Comparison of ENCODE assay signal across 1 cellular context in the genomic region with DNA sequence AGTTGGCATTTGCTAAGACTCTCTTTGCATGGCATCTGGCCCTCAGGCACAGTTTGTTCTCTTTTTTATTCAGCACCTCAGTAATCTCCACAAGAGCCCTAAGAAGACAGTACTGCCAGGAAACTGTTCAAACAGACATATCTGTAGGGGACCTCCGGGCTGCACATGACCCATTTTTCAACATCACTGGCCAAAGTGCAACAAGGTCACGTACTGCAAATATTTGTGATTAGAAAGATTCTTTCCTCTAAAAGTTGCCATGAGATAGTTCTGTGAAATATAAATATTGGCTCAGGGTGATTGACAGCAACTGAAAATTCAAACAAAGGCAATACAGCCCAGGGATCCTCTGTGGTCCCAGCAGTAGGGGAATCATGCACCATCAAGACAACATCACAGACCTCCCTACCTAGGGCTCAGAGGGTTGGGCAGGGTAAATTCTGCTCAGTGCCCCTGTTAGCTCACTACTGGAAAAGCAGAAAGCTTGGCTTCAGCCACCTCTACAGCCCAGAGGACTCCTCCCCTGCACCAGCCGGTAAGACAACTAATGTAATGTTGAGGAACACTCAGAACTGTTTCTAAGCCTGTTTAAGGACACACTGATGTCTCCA.
TF ChIP-seq lines count a peak whose summit lies in the region.

No MANE protein-coding gene starts in this region.

TF ChIP-seq in HepG2, 621 proteins besides CTCF, POLR2A, EP300 and RAD21 (continued from another document and continues in another):
- no peak for TF ChIP-seq AKNA (CRISPR knock-in tag; IDR thresholded peaks at IDR 0.05; ENCODE audit: borderline replicate concordance)
- TF ChIP-seq ZNF546 (CRISPR knock-in tag; conservative IDR thresholded peaks at IDR 0.05): no peak; the same call in 1 of the 2 replicates
- TF ChIP-seq ZFP41 (CRISPR knock-in tag; IDR thresholded peaks at IDR 0.05; ENCODE audit: borderline replicate concordance): no peak
- no peak for TF ChIP-seq ZNF33B (CRISPR knock-in tag; IDR thresholded peaks at IDR 0.05)
- no peak for TF ChIP-seq KDM1A (CRISPR knock-in tag; IDR thresholded peaks at IDR 0.05)
- 0 out of 2 replicates have a peak, but pooled peaks have one; percentile 17 for TF ChIP-seq CREB1 (IDR thresholded peaks at IDR 0.05)
- TF ChIP-seq CREB1 (CRISPR knock-in tag; IDR thresholded peaks at IDR 0.05): peak; percentile 85
- no peak for TF ChIP-seq ATF5 (CRISPR knock-in tag; IDR thresholded peaks at IDR 0.05; ENCODE audit: low read depth)
- peak; percentile 99 for TF ChIP-seq FOXJ3 (CRISPR knock-in tag; IDR thresholded peaks at IDR 0.05; ENCODE audit: borderline replicate concordance)
- TF ChIP-seq, protein P1, sequence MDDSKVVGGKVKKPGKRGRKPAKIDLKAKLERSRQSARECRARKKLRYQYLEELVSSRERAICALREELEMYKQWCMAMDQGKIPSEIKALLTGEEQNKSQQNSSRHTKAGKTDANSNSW (CRISPR knock-in tag; IDR thresholded peaks at IDR 0.05; ENCODE audit: borderline replicate concordance): no peak
- no peak for TF ChIP-seq ZNF724P (CRISPR knock-in tag; IDR thresholded peaks at IDR 0.05; ENCODE audit: borderline replicate concordance)
- TF ChIP-seq ZNF543 (CRISPR knock-in tag; IDR thresholded peaks at IDR 0.05): no peak
- TF ChIP-seq, protein P2, sequence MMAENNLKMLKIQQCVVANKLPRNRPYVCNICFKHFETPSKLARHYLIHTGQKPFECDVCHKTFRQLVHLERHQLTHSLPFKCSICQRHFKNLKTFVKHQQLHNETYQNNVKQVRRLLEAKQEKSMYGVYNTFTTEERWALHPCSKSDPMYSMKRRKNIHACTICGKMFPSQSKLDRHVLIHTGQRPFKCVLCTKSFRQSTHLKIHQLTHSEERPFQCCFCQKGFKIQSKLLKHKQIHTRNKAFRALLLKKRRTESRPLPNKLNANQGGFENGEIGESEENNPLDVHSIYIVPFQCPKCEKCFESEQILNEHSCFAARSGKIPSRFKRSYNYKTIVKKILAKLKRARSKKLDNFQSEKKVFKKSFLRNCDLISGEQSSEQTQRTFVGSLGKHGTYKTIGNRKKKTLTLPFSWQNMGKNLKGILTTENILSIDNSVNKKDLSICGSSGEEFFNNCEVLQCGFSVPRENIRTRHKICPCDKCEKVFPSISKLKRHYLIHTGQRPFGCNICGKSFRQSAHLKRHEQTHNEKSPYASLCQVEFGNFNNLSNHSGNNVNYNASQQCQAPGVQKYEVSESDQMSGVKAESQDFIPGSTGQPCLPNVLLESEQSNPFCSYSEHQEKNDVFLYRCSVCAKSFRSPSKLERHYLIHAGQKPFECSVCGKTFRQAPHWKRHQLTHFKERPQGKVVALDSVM (CRISPR knock-in tag; IDR thresholded peaks at IDR 0.05): peak; percentile 21; the same call in 1 of the 2 replicates
- no peak; the same call in 1 of the 2 replicates for TF ChIP-seq ZNF232 (CRISPR knock-in tag; IDR thresholded peaks at IDR 0.05; ENCODE audit: borderline replicate concordance)
- TF ChIP-seq DPF2 (CRISPR knock-in tag; IDR thresholded peaks at IDR 0.05; ENCODE audit: borderline replicate concordance, low read depth): peak; percentile 93
- no peak for TF ChIP-seq SMAD1 (CRISPR knock-in tag; IDR thresholded peaks at IDR 0.05; ENCODE audit: borderline replicate concordance, low read depth)
- peak; percentile 64; the same call in 1 of the 2 replicates for TF ChIP-seq FOXP1 (IDR thresholded peaks at IDR 0.05)
- peak; percentile 98 for TF ChIP-seq FOXP1 (CRISPR knock-in tag; IDR thresholded peaks at IDR 0.05)
- TF ChIP-seq CREM (IDR thresholded peaks at IDR 0.05): peak; percentile 97
- TF ChIP-seq CREM (CRISPR knock-in tag; IDR thresholded peaks at IDR 0.05): no peak
- peak; percentile 93 for TF ChIP-seq ZNF878 (CRISPR knock-in tag; IDR thresholded peaks at IDR 0.05)
- peak; percentile 81 for TF ChIP-seq BORCS8-MEF2B (CRISPR knock-in tag; IDR thresholded peaks at IDR 0.05)
- TF ChIP-seq FOSL1 (CRISPR knock-in tag; IDR thresholded peaks at IDR 0.05; ENCODE audit: borderline replicate concordance): peak; percentile 56; the same call in 1 of the 2 replicates
- TF ChIP-seq, protein P3, sequence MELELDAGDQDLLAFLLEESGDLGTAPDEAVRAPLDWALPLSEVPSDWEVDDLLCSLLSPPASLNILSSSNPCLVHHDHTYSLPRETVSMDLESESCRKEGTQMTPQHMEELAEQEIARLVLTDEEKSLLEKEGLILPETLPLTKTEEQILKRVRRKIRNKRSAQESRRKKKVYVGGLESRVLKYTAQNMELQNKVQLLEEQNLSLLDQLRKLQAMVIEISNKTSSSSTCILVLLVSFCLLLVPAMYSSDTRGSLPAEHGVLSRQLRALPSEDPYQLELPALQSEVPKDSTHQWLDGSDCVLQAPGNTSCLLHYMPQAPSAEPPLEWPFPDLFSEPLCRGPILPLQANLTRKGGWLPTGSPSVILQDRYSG (CRISPR knock-in tag; IDR thresholded peaks at IDR 0.05): no peak
- TF ChIP-seq CSRNP2 (CRISPR knock-in tag; conservative IDR thresholded peaks at IDR 0.05; ENCODE audit: low read depth): no peak
- TF ChIP-seq ZNF530 (CRISPR knock-in tag; IDR thresholded peaks at IDR 0.05; ENCODE audit: low read depth): no peak
- no peak for TF ChIP-seq TAF15 (IDR thresholded peaks at IDR 0.05; ENCODE audit: low read depth, low read length, poor library complexity, severe bottlenecking)
- peak; percentile 71; the same call in 1 of the 2 replicates for TF ChIP-seq HIC2 (CRISPR knock-in tag; IDR thresholded peaks at IDR 0.05; ENCODE audit: low read depth)
- no peak; the same call in 1 of the 2 replicates for TF ChIP-seq NFE2 (CRISPR knock-in tag; IDR thresholded peaks at IDR 0.05)
- TF ChIP-seq, protein P4, sequence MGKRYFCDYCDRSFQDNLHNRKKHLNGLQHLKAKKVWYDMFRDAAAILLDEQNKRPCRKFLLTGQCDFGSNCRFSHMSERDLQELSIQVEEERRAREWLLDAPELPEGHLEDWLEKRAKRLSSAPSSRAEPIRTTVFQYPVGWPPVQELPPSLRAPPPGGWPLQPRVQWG (CRISPR knock-in tag; IDR thresholded peaks at IDR 0.05; ENCODE audit: borderline replicate concordance, low read depth): no peak
- TF ChIP-seq, protein P5, sequence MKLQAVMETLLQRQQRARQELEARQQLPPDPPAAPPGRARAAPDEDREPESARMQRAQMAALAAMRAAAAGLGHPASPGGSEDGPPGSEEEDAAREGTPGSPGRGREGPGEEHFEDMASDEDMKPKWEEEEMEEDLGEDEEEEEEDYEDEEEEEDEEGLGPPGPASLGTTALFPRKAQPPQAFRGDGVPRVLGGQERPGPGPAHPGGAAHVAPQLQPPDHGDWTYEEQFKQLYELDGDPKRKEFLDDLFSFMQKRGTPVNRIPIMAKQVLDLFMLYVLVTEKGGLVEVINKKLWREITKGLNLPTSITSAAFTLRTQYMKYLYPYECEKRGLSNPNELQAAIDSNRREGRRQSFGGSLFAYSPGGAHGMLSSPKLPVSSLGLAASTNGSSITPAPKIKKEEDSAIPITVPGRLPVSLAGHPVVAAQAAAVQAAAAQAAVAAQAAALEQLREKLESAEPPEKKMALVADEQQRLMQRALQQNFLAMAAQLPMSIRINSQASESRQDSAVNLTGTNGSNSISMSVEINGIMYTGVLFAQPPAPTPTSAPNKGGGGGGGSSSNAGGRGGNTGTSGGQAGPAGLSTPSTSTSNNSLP (IDR thresholded peaks at IDR 0.05; ENCODE audit: low read depth, low read length): peak; percentile 96
- TF ChIP-seq, protein P6, sequence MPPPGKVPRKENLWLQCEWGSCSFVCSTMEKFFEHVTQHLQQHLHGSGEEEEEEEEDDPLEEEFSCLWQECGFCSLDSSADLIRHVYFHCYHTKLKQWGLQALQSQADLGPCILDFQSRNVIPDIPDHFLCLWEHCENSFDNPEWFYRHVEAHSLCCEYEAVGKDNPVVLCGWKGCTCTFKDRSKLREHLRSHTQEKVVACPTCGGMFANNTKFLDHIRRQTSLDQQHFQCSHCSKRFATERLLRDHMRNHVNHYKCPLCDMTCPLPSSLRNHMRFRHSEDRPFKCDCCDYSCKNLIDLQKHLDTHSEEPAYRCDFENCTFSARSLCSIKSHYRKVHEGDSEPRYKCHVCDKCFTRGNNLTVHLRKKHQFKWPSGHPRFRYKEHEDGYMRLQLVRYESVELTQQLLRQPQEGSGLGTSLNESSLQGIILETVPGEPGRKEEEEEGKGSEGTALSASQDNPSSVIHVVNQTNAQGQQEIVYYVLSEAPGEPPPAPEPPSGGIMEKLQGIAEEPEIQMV (CRISPR knock-in tag; IDR thresholded peaks at IDR 0.05; ENCODE audit: low read depth): 0 out of 2 replicates have a peak, but pooled peaks have one; percentile 14
- no peak for TF ChIP-seq SALL2 (CRISPR knock-in tag; IDR thresholded peaks at IDR 0.05)
- TF ChIP-seq ZNF335 (CRISPR knock-in tag; IDR thresholded peaks at IDR 0.05): peak; percentile 69; the same call in 1 of the 2 replicates
- TF ChIP-seq PHF8 (CRISPR knock-in tag; IDR thresholded peaks at IDR 0.05): no peak
- TF ChIP-seq ARID2 (CRISPR knock-in tag; IDR thresholded peaks at IDR 0.05; ENCODE audit: borderline replicate concordance): peak; percentile 86; the same call in 1 of the 2 replicates
- TF ChIP-seq KDM4B (CRISPR knock-in tag; IDR thresholded peaks at IDR 0.05): peak; percentile 85; the same call in 1 of the 2 replicates
- no peak for TF ChIP-seq ZNF782 (CRISPR knock-in tag; IDR thresholded peaks at IDR 0.05; ENCODE audit: borderline replicate concordance)
- TF ChIP-seq, protein P7, sequence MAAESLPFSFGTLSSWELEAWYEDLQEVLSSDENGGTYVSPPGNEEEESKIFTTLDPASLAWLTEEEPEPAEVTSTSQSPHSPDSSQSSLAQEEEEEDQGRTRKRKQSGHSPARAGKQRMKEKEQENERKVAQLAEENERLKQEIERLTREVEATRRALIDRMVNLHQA (CRISPR knock-in tag; IDR thresholded peaks at IDR 0.05): no peak
- TF ChIP-seq ZNF275 (CRISPR knock-in tag; IDR thresholded peaks at IDR 0.05; ENCODE audit: borderline replicate concordance): no peak; the same call in 1 of the 2 replicates
